16 cellular contexts compared by ENCODE assay signal in the genomic region with DNA sequence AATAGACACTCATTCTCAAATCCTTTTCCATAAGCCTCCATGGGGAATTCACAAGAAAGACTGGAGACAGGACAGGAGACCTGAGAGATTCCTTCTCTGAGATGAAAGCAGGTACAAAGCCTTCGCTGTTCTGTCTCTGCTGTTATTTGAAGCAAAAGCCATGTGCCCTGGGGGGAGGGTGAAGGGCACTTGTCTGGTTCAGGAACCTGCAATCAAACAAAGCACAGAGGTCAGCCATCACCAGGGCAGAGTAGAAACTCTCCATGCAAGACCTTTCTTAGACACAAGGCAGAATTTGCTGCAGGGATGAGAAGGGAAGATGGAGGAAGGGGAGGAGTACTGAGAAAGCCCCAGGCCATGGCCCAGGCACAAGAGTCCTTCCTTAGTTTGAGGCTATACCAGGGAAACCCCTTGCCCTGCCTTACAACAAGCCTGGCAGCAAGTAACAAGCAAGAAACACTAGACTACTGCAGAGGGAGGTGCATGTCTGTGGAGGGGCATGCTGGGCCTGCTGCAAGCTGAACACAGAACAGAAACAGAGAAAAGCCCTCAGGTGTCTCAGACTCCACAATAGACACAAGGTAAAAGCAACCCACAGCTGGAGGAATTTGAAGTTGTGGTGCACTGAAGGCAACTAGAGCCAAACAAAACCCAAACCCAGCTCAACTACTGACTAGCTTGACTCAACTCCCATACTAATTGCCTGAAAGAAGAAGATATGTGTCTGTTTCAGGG. TPM values are rescaled to one million over a fixed set of nuclear protein-coding genes. Genes with fewer than 3 reads are reported as not detected.
DNase-seq lines count a peak whose midpoint lies in the region; ATAC-seq and TF ChIP-seq lines count a peak whose summit lies in the region.
"Had no signal": no experiment of that assay in that cellular context is flagged by ENCODE, and none has a peak within 500 bp of the region (broad histone marks: within the 10 kb centered on the region; RNA-seq: fewer than 3 reads in every experiment).

No MANE protein-coding gene starts in this region.

- intact Hi-C loops in thyroid gland (cut with DNase I) (no loop called here), aorta (cut with DNase I) (loop anchor here in 1 of 2 donors (5.0 kb wide), 1 partner anchor 286 kb away; no protein-coding TSS in a partner anchor)
- intact Hi-C loops in CD4-positive, alpha-beta T cell (cut with DNase I, micrococcal nuclease): loop anchor here in 1 of 2 experiments (1.0 kb wide), 1 partner anchor 15 kb away; no protein-coding TSS in a partner anchor

- no peak for TF ChIP-seq POLR2A in thyroid gland (IDR thresholded peaks at IDR 0.05)

- no peaks in the 10 kb centered on the region for H3K9me3 ChIP-seq in thyroid gland
- H3K9me3 ChIP-seq in aorta (ENCODE audit: control insufficient read depth, low read length): no peaks in the 10 kb centered on the region
- no peaks in the 10 kb centered on the region for H3K9me3 ChIP-seq in CD4-positive, alpha-beta T cell (ENCODE audit: control insufficient read depth, low read length)
- H3K9me3 ChIP-seq: thoracic aorta had no signal

- peaks cover 4% of the 10 kb centered on the region for H3K4me1 Mint-ChIP-seq in CD4-positive, alpha-beta T cell (ENCODE audit: low read depth)

- no peak overlapping the region for H3K27ac Mint-ChIP-seq in CD4-positive, alpha-beta T cell
- H3K27ac Mint-ChIP-seq: dendritic cell treated with granulocyte-macrophage colony-stimulating factor and Interleukin-4, amounts not matched to agents 40 ng/mL and 50 ng/mL, for 4 days had no signal

- DNase-seq in DMS53 (lab: John Stamatoyannopoulos, UW): peak; percentile 20
- no peak for DNase-seq in DMS53 treated with DMSO at 0.1 percent for 48 hours (lab: John Stamatoyannopoulos, UW; ENCODE audit: unreplicated experiment)
- peak; percentile 50 to 64 for DNase-seq in thyroid gland
- no peak for DNase-seq in NOMO-1 (lab: John Stamatoyannopoulos, UW; ENCODE audit: unreplicated experiment in 2 of 2)
- no peak for DNase-seq in aorta
- DNase-seq in CD4-positive, alpha-beta T cell: no peak
- DNase-seq: activated CD8-positive, alpha-beta memory T cell treated with anti-CD3 and anti-CD28 coated beads, Interleukin-2, amount 50 U/mL, for 48 hours; naive B cell; SIG-M5 had no signal

- no peaks in the 10 kb centered on the region for H3K36me3 Mint-ChIP-seq in CD4-positive, alpha-beta T cell (ENCODE audit: low read depth)
- H3K36me3 Mint-ChIP-seq: naive B cell had no signal

- H3K36me3 ChIP-seq in thyroid gland (no peaks in the 10 kb centered on the region), aorta (ENCODE audit: control insufficient read depth in 1 of 2, insufficient read depth in 2 of 2, low read length in 1 of 2) (no peaks in the 10 kb centered on the region)
- H3K36me3 ChIP-seq: thoracic aorta had no signal

- CTCF ChIA-PET in CD4-positive, alpha-beta T cell (lab: Charles Lee): interaction anchor here (0.7 to 0.8 kb wide), 2 partner anchors 81 to 145 kb away, joined by 3 to 5 read pairs; no protein-coding TSS in a partner anchor

- H3K4me3 Mint-ChIP-seq in CD4-positive, alpha-beta T cell: no peak overlapping the region
- H3K4me3 Mint-ChIP-seq: dendritic cell treated with granulocyte-macrophage colony-stimulating factor and Interleukin-4, amounts not matched to agents 40 ng/mL and 50 ng/mL, for 4 days; naive B cell had no signal

- H3K9me3 Mint-ChIP-seq in CD4-positive, alpha-beta T cell: no peaks in the 10 kb centered on the region
- H3K9me3 Mint-ChIP-seq: dendritic cell treated with granulocyte-macrophage colony-stimulating factor and Interleukin-4, amounts not matched to agents 40 ng/mL and 50 ng/mL, for 4 days had no signal

- H3K4me3 ChIP-seq in thyroid gland (replicated peaks in 1 of 3): no peak overlapping the region
- H3K4me3 ChIP-seq in aorta (ENCODE audit: low read length in 2 of 2): no peak overlapping the region
- H3K4me3 ChIP-seq: thoracic aorta had no signal

- H3K4me1 ChIP-seq in thyroid gland (peaks cover 30 to 35% of the 10 kb centered on the region in 2 donors), aorta (ENCODE audit: control insufficient read depth in 1 of 2, insufficient read depth in 2 of 2, low read length in 2 of 2) (peaks cover 0 to 9% of the 10 kb centered on the region in 2 donors)

- no peak for TF ChIP-seq CTCF in thyroid gland (IDR thresholded peaks at IDR 0.05)
- TF ChIP-seq CTCF in CD4-positive, alpha-beta T cell (IDR thresholded peaks at IDR 0.05): no peak

- H3K27ac ChIP-seq in thyroid gland (no peak overlapping the region), aorta (ENCODE audit: low read depth in 1 of 2, low read length in 2 of 2) (no peak overlapping the region)
- no peak overlapping the region for H3K27ac ChIP-seq in CD4-positive, alpha-beta T cell (ENCODE audit: low read depth, low read length)
- H3K27ac ChIP-seq: 22Rv1, thoracic aorta had no signal

- peak; percentile 88 for ATAC-seq in HG02571 (IDR thresholded peaks at IDR 0.05; ENCODE audit: unreplicated experiment)
- peak; percentile 67 for ATAC-seq in HG03442 (IDR thresholded peaks at IDR 0.05; ENCODE audit: unreplicated experiment)
- no peak for ATAC-seq in aorta (ENCODE audit: low FRiP score)
- ATAC-seq in CD4-positive, alpha-beta T cell (ENCODE audit: poor library complexity): no peak
- ATAC-seq: HCT116 had no signal

- POLR2A ChIA-PET in CD4-positive, alpha-beta T cell (lab: Charles Lee): no interaction called here

- H3K27me3 Mint-ChIP-seq in CD4-positive, alpha-beta T cell: no peaks in the 10 kb centered on the region
- H3K27me3 Mint-ChIP-seq: dendritic cell treated with granulocyte-macrophage colony-stimulating factor and Interleukin-4, amounts not matched to agents 40 ng/mL and 50 ng/mL, for 4 days; naive B cell had no signal

- H3K27me3 ChIP-seq in thyroid gland (no peaks in the 10 kb centered on the region), aorta (ENCODE audit: control insufficient read depth in 1 of 2, insufficient read depth in 2 of 2, low read length in 1 of 2) (no peaks in the 10 kb centered on the region)
- H3K27me3 ChIP-seq in CD4-positive, alpha-beta T cell (ENCODE audit: control insufficient read depth, insufficient read depth, low read length): no peaks in the 10 kb centered on the region

- WGBS in thyroid gland, 2 donors: 0 to 8% methylated on average over 1 of the region's 1 CpG
- WGBS in aorta, 2 donors: 0 to 98% methylated on average over 1 of the region's 1 CpG

RNA-seq across cellular contexts. Expression of gene ART4, which starts 7.8 kb away (rescaled TPM):
- total RNA-seq in thyroid gland (10 to 100 TPM in 2 of 4 donors, 1 to 10 TPM in 2; 5.5 to 26.5 (median 10.8) TPM), aorta (10 to 100 TPM in 1 of 2 donors, 1 to 10 TPM in 1; 5.6 to 11.6 TPM)
- 10 to 100 TPM; 10.5 to 50.8 TPM for polyA plus RNA-seq in aorta
- total RNA-seq in CD4-positive, alpha-beta T cell: not detected
- polyA plus RNA-seq: keratinocyte had no signal

RNA-seq across cellular contexts. Expression of gene MGP, which starts 34.6 kb away (rescaled TPM):
- total RNA-seq in thyroid gland (1,000 to 10,000 TPM in 1 of 4 donors, 100 to 1,000 TPM in 3; 319 to 1,014 (median 397) TPM), aorta (over 10,000 TPM in 1 of 2 donors, 1,000 to 10,000 TPM in 1; 7,115 to 12,824 TPM)
- polyA plus RNA-seq in aorta: over 10,000 TPM; 16,275 to 16,848 TPM
- total RNA-seq in CD4-positive, alpha-beta T cell: 1 to 10 TPM; 1.3 to 1.8 TPM

RNA-seq across cellular contexts. Expression of gene SMCO3, which starts 37.1 kb away (rescaled TPM):
- total RNA-seq in thyroid gland (1 to 10 TPM in 1 of 4 donors, under 1 TPM in 2, not detected in 1; 0.83 to 1.3 (median 0.89) TPM), aorta (1 to 10 TPM in 1 of 2 donors, under 1 TPM in 1; 0.26 to 1.0 TPM)
- 1 to 10 TPM in 1 of 2 donors, under 1 TPM in 1; 0.88 to 3.0 TPM for polyA plus RNA-seq in aorta
- not detected for total RNA-seq in CD4-positive, alpha-beta T cell
- polyA plus RNA-seq: keratinocyte had no signal

RNA-seq across cellular contexts. Expression of gene C12orf60, which starts 47.6 kb away (rescaled TPM):
- total RNA-seq in thyroid gland: 1 to 10 TPM in 1 of 4 donors, under 1 TPM in 3; 0.33 to 2.5 (median 0.73) TPM
- total RNA-seq in aorta: 1 to 10 TPM in 1 of 2 donors, under 1 TPM in 1; 0.91 to 1.1 TPM
- 1 to 10 TPM in 1 of 2 donors, under 1 TPM in 1; 0.56 to 1.9 TPM for polyA plus RNA-seq in aorta
- under 1 TPM; 0.11 to 0.22 TPM for total RNA-seq in CD4-positive, alpha-beta T cell

RNA-seq across cellular contexts. Expression of gene WBP11, which starts 47.8 kb away (rescaled TPM):
- total RNA-seq in thyroid gland (10 to 100 TPM; 23.3 to 34.7 (median 29.6) TPM), aorta (10 to 100 TPM; 43.2 to 44.7 TPM)
- polyA plus RNA-seq in aorta: 10 to 100 TPM; 16.9 TPM
- total RNA-seq in CD4-positive, alpha-beta T cell: 100 to 1,000 TPM; 169 to 188 TPM

Comparison
In these comparisons a context has a peak if more than half of its experiments do, and no peak if none do; other contexts are left out.
1. DNase-seq: peak in DMS53 (single experiment) and thyroid gland (2 of 2); none in DMS53 treated with DMSO at 0.1 percent for 48 hours (single experiment), NOMO-1 (0 of 2), aorta (0 of 2) and CD4-positive, alpha-beta T cell (0 of 10).
2. ATAC-seq: peak in HG02571 (single experiment) and HG03442 (single experiment); none in aorta (single experiment) and CD4-positive, alpha-beta T cell (single experiment).
3. RNA of gene ART4, which starts 7.8 kb away (total RNA-seq): 5.5 to 26.5 TPM in thyroid gland and 5.6 to 11.6 TPM in aorta; not detected in CD4-positive, alpha-beta T cell; every median in the first group is over 4 times any median in the second.
4. RNA of gene MGP, which starts 34.6 kb away (total RNA-seq): 7,115 to 12,824 TPM in aorta and 319 to 1,014 TPM in thyroid gland; 1.3 to 1.8 TPM in CD4-positive, alpha-beta T cell; every median in the first group is over 100 times any median in the second.